In genomic region chr2:150271952-150272351, GRCh38 we compare ENCODE assay signal across 14 cellular contexts.
A peak's percentile ranks its signal among the peaks of the same experiment; 100 is the strongest.
DNase-seq lines count a peak whose midpoint lies in the region; ATAC-seq and TF ChIP-seq lines count a peak whose summit lies in the region.
"Had no signal": no experiment of that assay in that cellular context is flagged by ENCODE, and none has a peak within 500 bp of the region (broad histone marks: within the 10 kb centered on the region; RNA-seq: fewer than 3 reads in every experiment).

No MANE protein-coding gene starts in this region.

- H3F3A ChIP-seq in neural progenitor cell (ENCODE audit: low read depth) = no peaks in the 10 kb centered on the region

- H3K27ac Mint-ChIP-seq in neural progenitor cell = no peak overlapping the region
- no peak overlapping the region for H3K27ac Mint-ChIP-seq in activated T-cell treated with anti-CD3 and anti-CD28 coated beads, Interleukin-2, amount 50 U/mL, for 24 hours
- H3K27ac Mint-ChIP-seq in CD14-positive monocyte = no peak overlapping the region
- H3K27ac Mint-ChIP-seq: CD4-positive, CD25-positive, alpha-beta regulatory T cell; nephron had no signal

- no peak overlapping the region for H3K4me2 ChIP-seq in neural progenitor cell

- peaks cover 10% of the 10 kb centered on the region for H3K4me1 ChIP-seq in neural progenitor cell
- peaks cover 0 to 36% (median 11%) of the 10 kb centered on the region in 4 donors for H3K4me1 ChIP-seq in sigmoid colon
- H3K4me1 ChIP-seq: right lobe of liver, SJCRH30, stomach had no signal

- H3K36me3 ChIP-seq in neural progenitor cell (no peaks in the 10 kb centered on the region), sigmoid colon (no peaks in the 10 kb centered on the region)
- H3K36me3 ChIP-seq: right lobe of liver, SJCRH30, stomach had no signal

- H3K36me3 Mint-ChIP-seq in neural progenitor cell (peaks cover 6% of the 10 kb centered on the region), CD14-positive monocyte (no peaks in the 10 kb centered on the region)
- no peaks in the 10 kb centered on the region for H3K36me3 Mint-ChIP-seq in activated T-cell treated with anti-CD3 and anti-CD28 coated beads, Interleukin-2, amount 50 U/mL, for 24 hours (ENCODE audit: low read depth)
- H3K36me3 Mint-ChIP-seq: CD4-positive, CD25-positive, alpha-beta regulatory T cell had no signal

- TF ChIP-seq EP300 in sigmoid colon (IDR thresholded peaks at IDR 0.05) = no peak

- H3K4me3 Mint-ChIP-seq in neural progenitor cell = no peak overlapping the region
- no peak overlapping the region for H3K4me3 Mint-ChIP-seq in activated T-cell treated with anti-CD3 and anti-CD28 coated beads, Interleukin-2, amount 50 U/mL, for 24 hours
- H3K4me3 Mint-ChIP-seq in CD14-positive monocyte = no peak overlapping the region
- H3K4me3 Mint-ChIP-seq: CD4-positive, CD25-positive, alpha-beta regulatory T cell; nephron had no signal

- H3K9me3 Mint-ChIP-seq in neural progenitor cell (peaks cover 31% of the 10 kb centered on the region), CD14-positive monocyte (peaks cover 0 to 21% (median 9%) of the 10 kb centered on the region in 7 donors)
- peaks cover 3% of the 10 kb centered on the region for H3K9me3 Mint-ChIP-seq in activated T-cell treated with anti-CD3 and anti-CD28 coated beads, Interleukin-2, amount 50 U/mL, for 24 hours

- no peaks in the 10 kb centered on the region for H4K20me1 ChIP-seq in neural progenitor cell (ENCODE audit: low read depth)

- H3K4me3 ChIP-seq in choroid plexus epithelial cell (ENCODE audit: low read depth, low read length) (no peak overlapping the region), neural progenitor cell (no peak overlapping the region), sigmoid colon (no peak overlapping the region)
- H3K4me3 ChIP-seq: right lobe of liver, SJCRH30, stomach had no signal

- H3K9me3 ChIP-seq in neural progenitor cell (ENCODE audit: low read depth) (peaks cover 4% of the 10 kb centered on the region), sigmoid colon (peaks cover 0 to 4% (median under 1%) of the 10 kb centered on the region in 4 donors)
- H3K9me3 ChIP-seq: right lobe of liver, SJCRH30 had no signal

- intact Hi-C loops in CD14-positive monocyte (cut with micrococcal nuclease) = no loop called here
- intact Hi-C loops in sigmoid colon (cut with DNase I) = no loop called here

- ATAC-seq in GM19395 (IDR thresholded peaks at IDR 0.05; ENCODE audit: unreplicated experiment) = no peak

- H3K27ac ChIP-seq in neural progenitor cell = no peak overlapping the region
- peak overlapping the region in 2 of 4 donors; percentile 12 to 34 for H3K27ac ChIP-seq in sigmoid colon
- H3K27ac ChIP-seq: right lobe of liver, SJCRH30, stomach had no signal

- peak overlapping the region; percentile 5 for H2AFZ ChIP-seq in neural progenitor cell (replicated peaks)

- H3K9ac ChIP-seq in neural progenitor cell = no peak overlapping the region

- peak; percentile 45 for DNase-seq in DMS53 (lab: John Stamatoyannopoulos, UW)
- peak; percentile 82 for DNase-seq in M059J (ENCODE audit: low read depth)
- peak; percentile 88 for DNase-seq in choroid plexus epithelial cell (ENCODE audit: low read depth)
- DNase-seq in neural progenitor cell (ENCODE audit: low spot score) = no peak
- no peak for DNase-seq in activated T-cell treated with anti-CD3 and anti-CD28 coated beads, Interleukin-2, amount 50 U/mL, for 24 hours
- DNase-seq in CD14-positive monocyte (ENCODE audit: low spot score) = no peak
- no peak for DNase-seq in sigmoid colon
- DNase-seq: CD4-positive, CD25-positive, alpha-beta regulatory T cell; NCI-H1930; right lobe of liver; SJCRH30; stomach had no signal

- H3K27me3 ChIP-seq in neural progenitor cell (no peaks in the 10 kb centered on the region), sigmoid colon (no peaks in the 10 kb centered on the region)
- H3K27me3 ChIP-seq: right lobe of liver, SJCRH30, stomach had no signal

- H3K4me1 Mint-ChIP-seq in neural progenitor cell (peaks cover 14% of the 10 kb centered on the region), CD14-positive monocyte (no peaks in the 10 kb centered on the region)
- H3K4me1 Mint-ChIP-seq in activated T-cell treated with anti-CD3 and anti-CD28 coated beads, Interleukin-2, amount 50 U/mL, for 24 hours (ENCODE audit: low read depth) = no peaks in the 10 kb centered on the region
- H3K4me1 Mint-ChIP-seq: CD4-positive, CD25-positive, alpha-beta regulatory T cell; nephron had no signal

- TF ChIP-seq CTCF in choroid plexus epithelial cell (conservative IDR thresholded peaks at IDR 0.05; ENCODE audit: low read depth, low read length) (no peak), neural progenitor cell (IDR thresholded peaks at IDR 0.05) (no peak), CD14-positive monocyte (IDR thresholded peaks at IDR 0.05) (no peak), sigmoid colon (IDR thresholded peaks at IDR 0.05) (no peak)

- TF ChIP-seq POLR2A in sigmoid colon (IDR thresholded peaks at IDR 0.05) = no peak

- H3K79me2 ChIP-seq in neural progenitor cell (ENCODE audit: low read depth) = no peaks in the 10 kb centered on the region

- no peaks in the 10 kb centered on the region for H3K27me3 Mint-ChIP-seq in neural progenitor cell (ENCODE audit: insufficient read depth, low read depth)
- H3K27me3 Mint-ChIP-seq in activated T-cell treated with anti-CD3 and anti-CD28 coated beads, Interleukin-2, amount 50 U/mL, for 24 hours = no peaks in the 10 kb centered on the region
- no peaks in the 10 kb centered on the region for H3K27me3 Mint-ChIP-seq in CD14-positive monocyte (ENCODE audit: low read depth in 3 of 3)
- H3K27me3 Mint-ChIP-seq: CD4-positive, CD25-positive, alpha-beta regulatory T cell had no signal

Comparison
In these comparisons a context has a peak if more than half of its experiments do, and no peak if none do; other contexts are left out.
1. DNase-seq: peak in DMS53 (single experiment), M059J (single experiment) and choroid plexus epithelial cell (single experiment); none in neural progenitor cell (single experiment), activated T-cell treated with anti-CD3 and anti-CD28 coated beads, Interleukin-2, amount 50 U/mL, for 24 hours (single experiment), CD14-positive monocyte (single experiment) and sigmoid colon (single experiment).